8 cellular contexts compared by ENCODE assay signal in the genomic region with DNA sequence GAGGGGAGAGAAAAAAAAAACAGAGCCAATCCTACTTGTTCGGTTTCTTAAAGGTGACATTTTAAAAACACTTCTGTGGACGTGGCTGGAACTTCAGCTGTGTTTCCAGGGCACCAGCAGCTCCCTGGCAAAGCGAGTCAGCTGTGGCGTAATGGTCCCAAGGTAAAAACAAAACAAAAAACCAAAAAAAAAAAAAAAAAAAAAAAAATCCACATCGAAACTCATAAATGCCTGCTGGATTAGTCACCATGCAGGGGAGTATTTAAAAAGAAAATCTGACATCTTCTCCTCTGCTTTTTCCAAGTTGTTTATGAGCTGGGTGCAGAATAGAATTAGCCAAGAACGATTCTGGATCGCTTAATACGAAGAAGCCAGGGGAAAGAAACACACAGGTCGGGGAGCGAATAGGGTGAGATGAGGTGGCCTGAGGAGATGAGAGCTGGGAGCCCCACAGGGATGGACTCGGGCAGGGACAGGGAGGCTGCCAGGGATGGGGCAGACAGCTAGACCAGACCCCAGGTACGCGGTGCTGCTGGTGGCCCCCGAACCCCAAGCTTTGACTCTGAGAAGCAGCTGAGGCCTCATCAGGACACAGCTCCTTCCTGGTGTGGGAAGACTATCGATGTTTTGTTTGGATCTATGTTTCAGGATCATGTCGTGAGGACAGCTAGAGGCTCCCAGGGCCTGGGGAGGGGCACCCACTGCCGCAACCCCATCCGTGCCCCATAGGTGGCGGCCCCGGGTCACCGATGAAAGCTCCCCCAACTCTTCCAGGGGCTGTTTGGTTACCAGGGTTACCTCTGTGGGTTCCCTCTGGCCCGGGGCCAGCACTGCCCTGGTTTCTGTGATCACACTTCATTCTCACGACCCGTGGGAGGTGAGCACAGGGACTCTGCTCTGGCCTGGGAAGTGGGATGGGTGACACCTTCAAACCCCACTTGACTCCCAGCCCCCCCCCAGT. TPM values are rescaled to one million over a fixed set of nuclear protein-coding genes. Genes with fewer than 3 reads are reported as not detected.
DNase-seq lines count a peak whose midpoint lies in the region; ATAC-seq and TF ChIP-seq lines count a peak whose summit lies in the region.

No MANE protein-coding gene starts in this region.

- H3K9me3 Mint-ChIP-seq in CD14-positive monocyte: peaks cover 0 to 2% (median 1%) of the 10 kb centered on the region in 7 donors

- ATAC-seq in HG03135 (IDR thresholded peaks at IDR 0.05; ENCODE audit: unreplicated experiment): peak; percentile 39
- ATAC-seq in T-helper 17 cell: peak; percentile 72
- no peak for ATAC-seq in HG02623 (IDR thresholded peaks at IDR 0.05; ENCODE audit: unreplicated experiment)

- peaks cover 18 to 58% of the 10 kb centered on the region in 2 donors for H3K4me1 ChIP-seq in ascending aorta

- H3K27me3 Mint-ChIP-seq in CD14-positive monocyte (ENCODE audit: low read depth in 3 of 3) (peaks cover 9 to 17% (median 13%) of the 10 kb centered on the region in 3 donors), T-helper 17 cell (no peaks in the 10 kb centered on the region)

- H3K4me1 Mint-ChIP-seq in CD14-positive monocyte (peaks cover 6% of the 10 kb centered on the region), T-helper 17 cell (peaks cover 10% of the 10 kb centered on the region)

- H3K27ac ChIP-seq in ascending aorta: peak overlapping the region; percentile 93 to 96

- no peaks in the 10 kb centered on the region for H3K9me3 ChIP-seq in T-helper 17 cell (ENCODE audit: control insufficient read depth, low read length, poor library complexity, severe bottlenecking)
- no peaks in the 10 kb centered on the region for H3K9me3 ChIP-seq in ascending aorta

- intact Hi-C loops in CD14-positive monocyte (cut with micrococcal nuclease) (loop anchor here in 1 of 2 donors (10.0 kb wide), 1 partner anchor 1886 kb away; the partner anchor contains the start of gene FBXL12), ascending aorta (cut with DNase I) (loop anchor here (1.0 to 10.0 kb wide), 5 partner anchors 14 to 1856 kb away; partner anchors contain the start of genes ALKBH7, TIMM44 and ZNF414)

- peak overlapping the region in 4 of 7 donors; percentile 41 to 82 (median 58) for H3K27ac Mint-ChIP-seq in CD14-positive monocyte
- peak overlapping the region; percentile 70 for H3K27ac Mint-ChIP-seq in T-helper 17 cell

- H3K4me3 Mint-ChIP-seq in CD14-positive monocyte (no peak overlapping the region), T-helper 17 cell (no peak overlapping the region)

- no peak for DNase-seq in CD14-positive monocyte (ENCODE audit: low spot score)
- DNase-seq in T-helper 17 cell: peak; percentile 54 to 76 (median 70)
- DNase-seq in ascending aorta (ENCODE audit: low spot score in 2 of 2): peak in 1 of 2 donors; percentile 90
- peak; percentile 82 for DNase-seq in iris pigment epithelial cell (ENCODE audit: low read depth)
- DNase-seq in stimulated activated CD4-positive, alpha-beta T cell treated with anti-CD3 and anti-CD28 coated beads, Interleukin-4, amount 100 ng/mL, for 48 hours (ENCODE audit: low read depth in 2 of 2): peak; percentile 52 to 64
- DNase-seq in DMS79 treated with DMSO at 0.1 percent for 48 hours (lab: John Stamatoyannopoulos, UW): no peak

- H3K36me3 ChIP-seq in ascending aorta: peaks cover 26 to 36% of the 10 kb centered on the region in 2 donors

- H3K36me3 Mint-ChIP-seq in CD14-positive monocyte (peaks cover 31 to 43% of the 10 kb centered on the region in 2 donors), T-helper 17 cell (ENCODE audit: low read depth) (no peaks in the 10 kb centered on the region)

- peak; percentile 57 for TF ChIP-seq CTCF in CD14-positive monocyte (IDR thresholded peaks at IDR 0.05)
- peak; percentile 2 to 37 (median 35) for TF ChIP-seq CTCF in ascending aorta (IDR thresholded peaks at IDR 0.05)

- H3K27me3 ChIP-seq in ascending aorta: no peaks in the 10 kb centered on the region

- H3K4me3 ChIP-seq in ascending aorta: peak overlapping the region; percentile 10 to 51

RNA-seq across cellular contexts. Expression of gene CTXN1, which starts 3.1 kb away (rescaled TPM):
- polyA plus RNA-seq in CD14-positive monocyte: not detected
- total RNA-seq in T-helper 17 cell (not detected), ascending aorta (not detected)

RNA-seq across cellular contexts. Expression of gene SNAPC2, which starts 8.9 kb away (rescaled TPM):
- polyA plus RNA-seq in CD14-positive monocyte: 10 to 100 TPM; 15.7 to 18.3 TPM
- total RNA-seq in T-helper 17 cell (10 to 100 TPM; 12.6 to 16.0 TPM), ascending aorta (30.5 TPM)

RNA-seq across cellular contexts. Expression of gene TGFBR3L, which starts 14.4 kb away (rescaled TPM):
- not detected for polyA plus RNA-seq in CD14-positive monocyte
- total RNA-seq in T-helper 17 cell (1 to 10 TPM; 1.4 to 1.7 TPM), ascending aorta (7.1 TPM)

RNA-seq across cellular contexts. Expression of gene TIMM44, which starts 14.4 kb away (rescaled TPM):
- polyA plus RNA-seq in CD14-positive monocyte: 10 to 100 TPM in 1 of 2 donors, 1 to 10 TPM in 1; 9.5 to 10.4 TPM
- total RNA-seq in T-helper 17 cell (10 to 100 TPM; 89.5 to 93.1 TPM), ascending aorta (151 TPM)

RNA-seq across cellular contexts. Expression of gene MAP2K7, which starts 25.3 kb away (rescaled TPM):
- polyA plus RNA-seq in CD14-positive monocyte: 1 to 10 TPM in 1 of 2 donors, under 1 TPM in 1; 0.92 to 1.5 TPM
- total RNA-seq in T-helper 17 cell (100 to 1,000 TPM; 104 to 107 TPM), ascending aorta (37.3 TPM)

Comparison
In these comparisons a context has a peak if more than half of its experiments do, and no peak if none do; other contexts are left out.
1. DNase-seq: peak in T-helper 17 cell (3 of 3), iris pigment epithelial cell (single experiment) and stimulated activated CD4-positive, alpha-beta T cell treated with anti-CD3 and anti-CD28 coated beads, Interleukin-4, amount 100 ng/mL, for 48 hours (2 of 2); none in CD14-positive monocyte (single experiment) and DMS79 treated with DMSO at 0.1 percent for 48 hours (single experiment).